In the genomic region with DNA sequence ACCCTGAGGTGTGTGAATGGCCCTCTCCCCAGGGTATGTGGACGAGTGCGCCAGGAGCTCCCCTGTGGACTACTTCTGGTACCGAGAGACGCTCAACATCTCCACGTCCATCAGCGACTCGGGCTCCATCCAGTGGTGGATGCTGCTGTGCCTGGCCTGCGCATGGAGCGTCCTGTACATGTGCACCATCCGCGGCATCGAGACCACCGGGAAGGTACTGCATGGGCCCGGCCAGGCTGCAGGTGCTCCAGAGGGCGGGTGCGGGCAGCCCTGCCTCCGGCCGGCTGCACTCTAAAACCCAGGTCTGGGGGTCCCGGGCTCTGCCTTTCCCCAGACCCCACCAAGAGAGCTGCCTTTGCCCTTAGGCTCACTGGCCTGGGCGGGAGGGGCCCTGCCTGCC, we compare ENCODE assay signal across 27 cellular contexts. TPM values are rescaled to one million over a fixed set of nuclear protein-coding genes. Genes with fewer than 3 reads are reported as not detected.
"Had no signal": no experiment of that assay in that cellular context is flagged by ENCODE, and none has a peak within 500 bp of the region (broad histone marks: within the 10 kb centered on the region; RNA-seq: fewer than 3 reads in every experiment).

No MANE protein-coding gene starts in this region.

- DNase-seq: activated B cell treated with CpG ODN at 0.5 μM for 24 hours; activated CD4-positive, alpha-beta T cell treated with anti-CD3 and anti-CD28 coated beads for 1 hour; activated CD4-positive, alpha-beta T cell treated with anti-CD3 and anti-CD28 coated beads, Interleukin-2, amount 10 ng/mL, durations not matched to agents 24 days and 14 days; activated CD4-positive, alpha-beta T cell treated with anti-CD3 and anti-CD28 coated beads, Interleukin-2, amount 50 U/mL, for 48 hours; activated CD8-positive, alpha-beta memory T cell treated with anti-CD3 and anti-CD28 coated beads, Interleukin-2, amount 10 ng/mL, durations not matched to agents 7 days and 5 days; activated effector memory CD4-positive, alpha-beta T cell treated with anti-CD3 and anti-CD28 coated beads, Interleukin-2, amount 50 U/mL, for 16 hours; activated naive CD4-positive, alpha-beta T cell treated with Interleukin-2 at 50 U/mL for 16 hours; activated T-cell treated with anti-CD3 and anti-CD28 coated beads, Interleukin-2, amount 50 U/mL, for 24 hours; caudate nucleus; KG1; NCI-H1092 treated with DMSO at 0.1 percent for 48 hours; NCI-H1417 treated with DMSO at 0.1 percent for 48 hours; NCI-H1694; NCI-H2029; NCI-H2107; NCI-H2171 treated with DMSO at 0.1 percent for 48 hours; NCI-H226; NCI-H526; NCI-H774; SHP77 had no signal

- H3K4me1 ChIP-seq: SJSA1 had no signal

- H3K27ac ChIP-seq: SJSA1 had no signal

- ATAC-seq: activated CD8-positive, alpha-beta memory T cell treated with anti-CD3 and anti-CD28 coated beads, Interleukin-2, amount 10 ng/mL, durations not matched to agents 7 days and 5 days; activated naive CD4-positive, alpha-beta T cell treated with anti-CD3 and anti-CD28 coated beads, Interleukin-2, amount 50 U/mL, for 72 hours had no signal

- H3K36me3 ChIP-seq: SJSA1 had no signal

- H3K4me3 ChIP-seq: SJSA1 had no signal

RNA-seq across cellular contexts. Expression of a gene that starts 10.9 kb away (rescaled TPM):
- total RNA-seq: activated B cell treated with CpG ODN at 0.5 μM for 24 hours; activated CD4-positive, alpha-beta T cell treated with anti-CD3 and anti-CD28 coated beads, Interleukin-2, amount 10 ng/mL, durations not matched to agents 24 days and 14 days; activated CD8-positive, alpha-beta memory T cell treated with anti-CD3 and anti-CD28 coated beads, Interleukin-2, amount 10 ng/mL, durations not matched to agents 7 days and 5 days; activated naive CD4-positive, alpha-beta T cell treated with anti-CD3 and anti-CD28 coated beads, Interleukin-2, amount 50 U/mL, for 72 hours; MCF 10A; NCI-H460; OCI-LY7; RPMI7951 had no signal
- polyA plus RNA-seq: IgD-negative memory B cell had no signal

RNA-seq across cellular contexts. Expression of a gene that starts 12.9 kb away (rescaled TPM):
- total RNA-seq: activated B cell treated with CpG ODN at 0.5 μM for 24 hours; activated CD4-positive, alpha-beta T cell treated with anti-CD3 and anti-CD28 coated beads, Interleukin-2, amount 10 ng/mL, durations not matched to agents 24 days and 14 days; activated CD8-positive, alpha-beta memory T cell treated with anti-CD3 and anti-CD28 coated beads, Interleukin-2, amount 10 ng/mL, durations not matched to agents 7 days and 5 days; activated naive CD4-positive, alpha-beta T cell treated with anti-CD3 and anti-CD28 coated beads, Interleukin-2, amount 50 U/mL, for 72 hours; MCF 10A; NCI-H460; OCI-LY7; RPMI7951; SJSA1 had no signal
- polyA plus RNA-seq: IgD-negative memory B cell had no signal
